ENCODE assay signal across 21 cellular contexts in genomic region chr13:111575276-111575675, GRCh38.
DNase-seq lines count a peak whose midpoint lies in the region; ATAC-seq, FAIRE-seq and TF ChIP-seq lines count a peak whose summit lies in the region.
"Had no signal": no experiment of that assay in that cellular context is flagged by ENCODE, and none has a peak within 500 bp of the region (broad histone marks: within the 10 kb centered on the region; RNA-seq: fewer than 3 reads in every experiment).

No MANE protein-coding gene starts in this region.

- H3K27me3 ChIP-seq in spleen (replicated peaks in 1 of 7): no peaks in the 10 kb centered on the region

- H3K4me3 ChIP-seq in spleen (no peak overlapping the region), OCI-LY7 (ENCODE audit: low read depth, low read length, poor library complexity, severe bottlenecking) (no peak overlapping the region)
- H3K4me3 ChIP-seq: A549; BLaER1 treated with 17β-estradiol and CSF1 and Interleukin-3, amounts not matched to agents 10 nM and 100 nM had no signal

- H3K27ac ChIP-seq in spleen: no peak overlapping the region
- H3K27ac ChIP-seq in OCI-LY7 (ENCODE audit: low read depth, low read length, poor library complexity, severe bottlenecking): no peak overlapping the region
- H3K27ac ChIP-seq: 22Rv1; A549; BLaER1 treated with 17β-estradiol and CSF1 and Interleukin-3, amounts not matched to agents 10 nM and 100 nM; C4-2B had no signal

- CTCF ChIA-PET in OCI-LY7 (lab: Charles Lee; ENCODE audit: unreplicated experiment): no interaction called here

- TF ChIP-seq POLR2A in spleen (IDR thresholded peaks at IDR 0.05): no peak

- H3K4me1 ChIP-seq in spleen: no peaks in the 10 kb centered on the region
- no peaks in the 10 kb centered on the region for H3K4me1 ChIP-seq in OCI-LY7 (ENCODE audit: insufficient read depth, low read length, poor library complexity, severe bottlenecking)
- H3K4me1 ChIP-seq: A549, Caco-2 had no signal

- intact Hi-C loops in cardiac septum (cut with DNase I): no loop called here
- intact Hi-C loops in left cardiac atrium (cut with DNase I): no loop called here
- intact Hi-C loops in spleen (cut with DNase I; ENCODE audit: low total_unique reads): no loop called here
- intact Hi-C loops in OCI-LY7 (cut with micrococcal nuclease; ENCODE audit: unreplicated experiment): no loop called here

- DNase-seq in cardiac septum (ENCODE audit: low spot score) (peak; percentile 53), left cardiac atrium (no peak), mesenteric fat pad (ENCODE audit: low spot score) (peak; percentile 55), spleen (peak; percentile 35), D721Med (ENCODE audit: insufficient read length, low spot score) (no peak), OCI-LY7 (ENCODE audit: low spot score) (no peak)
- DNase-seq: AML-193; Caco-2; Calu3; CD4-positive, alpha-beta T cell; CD8-positive, alpha-beta T cell; DMS 273 treated with DMSO at 0.1 percent for 48 hours; DMS79 treated with DMSO at 0.1 percent for 48 hours; GF-D8 had no signal

- H3K9me2 ChIP-seq in OCI-LY7 (ENCODE audit: insufficient read depth, low read length): no peaks in the 10 kb centered on the region

- no peak overlapping the region for H3K4me2 ChIP-seq in OCI-LY7 (ENCODE audit: low read length)
- H3K4me2 ChIP-seq: A549; BLaER1 treated with 17β-estradiol and CSF1 and Interleukin-3, amounts not matched to agents 10 nM and 100 nM had no signal

- H4K20me1 ChIP-seq in OCI-LY7 (ENCODE audit: insufficient read depth, low read length): no peaks in the 10 kb centered on the region
- H4K20me1 ChIP-seq: BLaER1 treated with 17β-estradiol and CSF1 and Interleukin-3, amounts not matched to agents 10 nM and 100 nM had no signal

- POLR2A ChIA-PET in OCI-LY7 (lab: Charles Lee): no interaction called here

- no peak for ATAC-seq in left cardiac atrium
- ATAC-seq: A549; CD8-positive, alpha-beta T cell had no signal

- no TSS peak for BruUV-seq in OCI-LY7 (replicated peaks; lab: Mats Ljungman, UMichigan)

- H3K79me2 ChIP-seq in OCI-LY7 (ENCODE audit: insufficient read depth, low read depth, low read length): no peaks in the 10 kb centered on the region

- no peak for FAIRE-seq in D721Med (lab: Jason Lieb, UNC)
- FAIRE-seq: A549, G401.6, GM12891, GM19239 had no signal

- WGBS in spleen, 5 donors: 86 to 96% (median 92%) methylated on average over 9 of the region's 9 CpGs

- H3K9me3 ChIP-seq in spleen (peaks cover 0 to 51% (median 36%) of the 10 kb centered on the region in 8 donors), OCI-LY7 (ENCODE audit: low read length) (no peaks in the 10 kb centered on the region)

- TF ChIP-seq CTCF in spleen (IDR thresholded peaks at IDR 0.05 in 8 of 11, conservative IDR thresholded peaks at IDR 0.05 in 3 of 11): no peak
- TF ChIP-seq CTCF in D721Med (IDR thresholded peaks at IDR 0.05; ENCODE audit: insufficient read depth, missing control alignments): no peak
- TF ChIP-seq CTCF in OCI-LY7 (conservative IDR thresholded peaks at IDR 0.05; ENCODE audit: low read length): no peak

- no peak overlapping the region for H2AFZ ChIP-seq in OCI-LY7 (ENCODE audit: low read length)

- no peaks in the 10 kb centered on the region for H3K36me3 ChIP-seq in spleen
- H3K36me3 ChIP-seq in OCI-LY7 (ENCODE audit: insufficient read depth, low read length): no peaks in the 10 kb centered on the region

Comparison
In these comparisons a context has a peak if more than half of its experiments do, and no peak if none do; other contexts are left out.
1. DNase-seq: peak in cardiac septum (single experiment), mesenteric fat pad (single experiment) and spleen (single experiment); none in left cardiac atrium (single experiment), D721Med (single experiment) and OCI-LY7 (single experiment).